8 cellular contexts compared by ENCODE assay signal in genomic region chr16:67659675-67660563, GRCh38. TPM values are rescaled to one million over a fixed set of nuclear protein-coding genes. Genes with fewer than 3 reads are reported as not detected.
A peak's percentile ranks its signal among the peaks of the same experiment; 100 is the strongest.
DNase-seq lines count a peak whose midpoint lies in the region; ATAC-seq lines count a peak whose summit lies in the region.

Gene ACD (minus strand): TSS chr16:67660260. CDS start chr16:67660220, 40 bp downstream.

- H3K27me3 ChIP-seq in endocrine pancreas (ENCODE audit: control insufficient read depth, insufficient read depth, low read length) = no peaks in the 10 kb centered on the region

- peak within 1 kb of the TSS; percentile 64 for H3K4me3 ChIP-seq in endocrine pancreas (ENCODE audit: control insufficient read depth, insufficient read depth, low read length)

- no peaks in the 10 kb centered on the region for H3K4me1 ChIP-seq in endocrine pancreas (ENCODE audit: control insufficient read depth, insufficient read depth, low read length)

- peak; percentile 95 for DNase-seq in COLO668 (lab: John Stamatoyannopoulos, UW; ENCODE audit: unreplicated experiment)
- peak; percentile 78 for DNase-seq in NOMO-1 treated with dmso at 0.1 percent for 144 hours (lab: John Stamatoyannopoulos, UW; ENCODE audit: unreplicated experiment)
- DNase-seq in activated CD8-positive, alpha-beta memory T cell treated with anti-CD3 and anti-CD28 coated beads, Interleukin-2, amount 50 U/mL, for 1 hour (ENCODE audit: extremely low read depth) = peak; percentile 74
- peak; percentile 95 for DNase-seq in mesenteric fat pad (ENCODE audit: low spot score)
- peak; percentile 88 for DNase-seq in stimulated activated CD8-positive, alpha-beta memory T cell treated with anti-CD3 and anti-CD28 coated beads, Interleukin-15, amount 100 ng/mL, for 24 hours (ENCODE audit: low read depth)

- ATAC-seq in GM19452 (IDR thresholded peaks at IDR 0.05; ENCODE audit: unreplicated experiment) (peak; percentile 54), HG03575 (IDR thresholded peaks at IDR 0.05; ENCODE audit: extremely low read depth, insufficient number of reproducible peaks, low FRiP score, unreplicated experiment) (peak; percentile 22)

- no peaks in the 10 kb centered on the region for H3K9me3 ChIP-seq in endocrine pancreas (ENCODE audit: control insufficient read depth, low read length)

- peak within 1 kb of the TSS; percentile 95 for H3K9ac ChIP-seq in endocrine pancreas (ENCODE audit: control insufficient read depth, insufficient read depth, low read length)

- peaks cover 2% of the 10 kb centered on the region for H3K36me3 ChIP-seq in endocrine pancreas (ENCODE audit: control insufficient read depth, insufficient read depth, low read length)

RNA-seq across cellular contexts. Expression of gene ACD, which starts in this region (rescaled TPM):
- total RNA-seq in mesenteric fat pad = 11.5 TPM

Comparison
In these comparisons a context has a peak if more than half of its experiments do, and no peak if none do; other contexts are left out.
1. Peak in every context shown above with its lines: DNase-seq, ATAC-seq and H3K4me3 ChIP-seq.